25 cellular contexts compared by ENCODE assay signal in the genomic region with DNA sequence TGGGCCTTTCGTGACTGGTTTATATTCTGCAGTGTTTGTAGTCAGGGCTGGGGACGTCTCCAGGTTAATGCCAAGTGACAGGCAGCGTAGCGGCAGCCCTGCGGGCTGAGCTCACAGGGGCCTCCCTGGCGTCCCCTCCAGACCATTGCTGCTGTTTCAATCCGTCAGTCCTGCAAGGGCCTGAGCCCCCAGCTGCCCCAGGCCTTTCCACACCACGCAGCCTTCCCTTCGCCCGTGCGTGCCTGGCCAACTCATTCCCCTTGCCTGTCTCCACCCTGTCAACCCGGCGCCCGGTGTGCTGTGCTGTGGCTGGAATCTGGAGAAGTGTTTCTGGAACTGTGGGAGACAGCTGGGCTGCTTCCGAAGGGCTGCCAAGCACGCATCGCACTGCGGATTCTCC. TPM values are rescaled to one million over a fixed set of nuclear protein-coding genes. Genes with fewer than 3 reads are reported as not detected.
"Had no signal": no experiment of that assay in that cellular context is flagged by ENCODE, and none has a peak within 500 bp of the region (broad histone marks: within the 10 kb centered on the region; RNA-seq: fewer than 3 reads in every experiment).

No MANE protein-coding gene starts in this region.

- H3K36me3 ChIP-seq: ascending aorta had no signal

- H3K9me3 Mint-ChIP-seq: activated naive CD4-positive, alpha-beta T cell treated with anti-CD3 and anti-CD28 coated beads, Interleukin-2, amount 50 U/mL, for 24 hours; activated T-helper 1 cell treated with anti-CD3 and anti-CD28 coated beads, Interleukin-12 subunit alpha, Interleukin-12 subunit beta, Interleukin-2, Interleukin-4 antibody, amounts not matched to agents 30 ng/mL and 10 ng/mL and 1 ng/mL, durations not matched to agents 14 hours and 24 hours and 36 hours had no signal

- H3K4me1 Mint-ChIP-seq: activated naive CD4-positive, alpha-beta T cell treated with anti-CD3 and anti-CD28 coated beads, Interleukin-2, amount 50 U/mL, for 24 hours had no signal

- H3K27ac Mint-ChIP-seq: activated CD8-positive, alpha-beta T cell treated with anti-CD3 and anti-CD28 coated beads, Interleukin-2, amount 10 ng/mL, durations not matched to agents 7 days and 5 days; activated naive CD4-positive, alpha-beta T cell treated with anti-CD3 and anti-CD28 coated beads, Interleukin-2, amount 50 U/mL, for 24 hours; activated T-helper 1 cell treated with anti-CD3 and anti-CD28 coated beads, Interleukin-12 subunit alpha, Interleukin-12 subunit beta, Interleukin-2, Interleukin-4 antibody, amounts not matched to agents 30 ng/mL and 10 ng/mL and 1 ng/mL, durations not matched to agents 14 hours and 24 hours and 36 hours had no signal

- DNase-seq: activated CD4-positive, alpha-beta T cell treated with anti-CD3 and anti-CD28 coated beads for 48 hours; activated CD4-positive, alpha-beta T cell treated with anti-CD3 and anti-CD28 coated beads, Interleukin-2, amount 50 U/mL, for 4 hours; activated CD4-positive, CD25-positive, alpha-beta regulatory T cell treated with anti-CD3 and anti-CD28 coated beads, Interleukin-2, amount 50 U/mL, for 72 hours; activated CD8-positive, alpha-beta memory T cell treated with anti-CD3 and anti-CD28 coated beads, Interleukin-2, amount 50 U/mL, for 48 hours; activated CD8-positive, alpha-beta T cell treated with anti-CD3 and anti-CD28 coated beads, Interleukin-2, amount 10 ng/mL, durations not matched to agents 7 days and 5 days; activated effector memory CD4-positive, alpha-beta T cell treated with Interleukin-2 at 50 U/mL for 16 hours; activated naive CD4-positive, alpha-beta T cell; activated T-cell treated with anti-CD3 and anti-CD28 coated beads, Interleukin-2, amount 50 U/mL, for 1 hour; amniotic stem cell; body of pancreas; Karpas-422; NCI-H1105 treated with DMSO at 0.1 percent for 48 hours; NCI-H1436 treated with DMSO at 0.1 percent for 48 hours; NCI-H187; NCI-H2081; NCI-H510A treated with DMSO at 0.1 percent for 48 hours; NCI-H69; PC-3; SHP77 treated with DMSO at 0.1 percent for 48 hours; T-helper 1 cell had no signal

- H3K27me3 ChIP-seq: ascending aorta, body of pancreas had no signal

- H3K9me3 ChIP-seq: ascending aorta, body of pancreas had no signal

- H3K27ac ChIP-seq: ascending aorta, body of pancreas, SK-N-MC had no signal

- ATAC-seq: activated CD8-positive, alpha-beta T cell treated with anti-CD3 and anti-CD28 coated beads, Interleukin-2, amount 10 ng/mL, durations not matched to agents 7 days and 5 days; body of pancreas; PC-3 had no signal

- H3K4me3 Mint-ChIP-seq: activated CD8-positive, alpha-beta T cell treated with anti-CD3 and anti-CD28 coated beads, Interleukin-2, amount 10 ng/mL, durations not matched to agents 7 days and 5 days; activated naive CD4-positive, alpha-beta T cell treated with anti-CD3 and anti-CD28 coated beads, Interleukin-2, amount 50 U/mL, for 24 hours; activated T-helper 1 cell treated with anti-CD3 and anti-CD28 coated beads, Interleukin-12 subunit alpha, Interleukin-12 subunit beta, Interleukin-2, Interleukin-4 antibody, amounts not matched to agents 30 ng/mL and 10 ng/mL and 1 ng/mL, durations not matched to agents 14 hours and 24 hours and 36 hours had no signal

- H3K4me1 ChIP-seq: ascending aorta, body of pancreas had no signal

- H3K4me3 ChIP-seq: ascending aorta, body of pancreas, SK-N-MC had no signal

- H3K36me3 Mint-ChIP-seq: activated naive CD4-positive, alpha-beta T cell treated with anti-CD3 and anti-CD28 coated beads, Interleukin-2, amount 50 U/mL, for 24 hours had no signal

RNA-seq across cellular contexts. Expression of a gene that starts 11.9 kb away (rescaled TPM):
- total RNA-seq: activated CD8-positive, alpha-beta T cell treated with anti-CD3 and anti-CD28 coated beads, Interleukin-2, amount 10 ng/mL, durations not matched to agents 7 days and 5 days; activated T-helper 1 cell treated with anti-CD3 and anti-CD28 coated beads, Interleukin-12 subunit alpha, Interleukin-12 subunit beta, Interleukin-2, Interleukin-4 antibody, amounts not matched to agents 30 ng/mL and 10 ng/mL and 1 ng/mL, durations not matched to agents 14 hours and 24 hours and 36 hours; ascending aorta; body of pancreas; PC-3; T-helper 2 cell treated with Interferon-gamma antibody and Interleukin-4, amounts not matched to agents 100 ng/mL and 5 ng/mL, for 36 hours had no signal

RNA-seq across cellular contexts. Expression of a gene that starts 42.3 kb away (rescaled TPM):
- total RNA-seq: PC-3 had no signal
